Comparison of ENCODE assay signal across 40 cellular contexts in genomic region chr2:166223298-166223697, GRCh38.
"Had no signal": no experiment of that assay in that cellular context is flagged by ENCODE, and none has a peak within 500 bp of the region (broad histone marks: within the 10 kb centered on the region; RNA-seq: fewer than 3 reads in every experiment).

No MANE protein-coding gene starts in this region.

- H3K4me3 Mint-ChIP-seq: activated naive CD4-positive, alpha-beta T cell treated with anti-CD3 and anti-CD28 coated beads for 36 hours; activated naive CD4-positive, alpha-beta T cell treated with anti-CD3 and anti-CD28 coated beads, Interleukin-2, amount 10 ng/mL, durations not matched to agents 7 days and 5 days; activated naive CD4-positive, alpha-beta T cell treated with anti-CD3 and anti-CD28 coated beads, Interleukin-2, amount 50 U/mL, for 24 hours; activated naive CD8-positive, alpha-beta T cell; activated naive CD8-positive, alpha-beta T cell treated with anti-CD3 and anti-CD28 coated beads for 36 hours; activated naive CD8-positive, alpha-beta T cell treated with anti-CD3 and anti-CD28 coated beads, Interleukin-2, amount 10 ng/mL, durations not matched to agents 7 days and 5 days; activated naive CD8-positive, alpha-beta T cell treated with anti-CD3 and anti-CD28 coated beads, Interleukin-2, amount 50 U/mL, for 24 hours; activated T-cell treated with anti-CD3 and anti-CD28 coated beads, Interleukin-2, amount 50 U/mL, for 24 hours; activated T-cell treated with anti-CD3 and anti-CD28 coated beads, Interleukin-2, amount 50 U/mL, for 4 hours; activated T-cell treated with anti-CD3 and anti-CD28 coated beads, Interleukin-2, amount 50 U/mL, for 72 hours; activated T-helper 1 cell treated with anti-CD3 and anti-CD28 coated beads, Interleukin-12 subunit alpha, Interleukin-12 subunit beta, Interleukin-2, Interleukin-4 antibody, amounts not matched to agents 30 ng/mL and 10 ng/mL and 1 ng/mL, durations not matched to agents 14 hours and 24 hours and 36 hours; activated T-helper 17 cell treated with anti-CD3 and anti-CD28 coated beads, Interleukin-2, amount 50 U/mL, for 72 hours; brain; central memory CD8-positive, alpha-beta T cell had no signal

- H3K27ac Mint-ChIP-seq: activated naive CD4-positive, alpha-beta T cell treated with anti-CD3 and anti-CD28 coated beads for 36 hours; activated naive CD4-positive, alpha-beta T cell treated with anti-CD3 and anti-CD28 coated beads, Interleukin-2, amount 10 ng/mL, durations not matched to agents 7 days and 5 days; activated naive CD4-positive, alpha-beta T cell treated with anti-CD3 and anti-CD28 coated beads, Interleukin-2, amount 50 U/mL, for 24 hours; activated naive CD4-positive, alpha-beta T cell treated with anti-CD3 and anti-CD28 coated beads, Interleukin-2, amount 50 U/mL, for 72 hours; activated naive CD8-positive, alpha-beta T cell; activated naive CD8-positive, alpha-beta T cell treated with anti-CD3 and anti-CD28 coated beads for 36 hours; activated naive CD8-positive, alpha-beta T cell treated with anti-CD3 and anti-CD28 coated beads, Interleukin-2, amount 10 ng/mL, durations not matched to agents 7 days and 5 days; activated naive CD8-positive, alpha-beta T cell treated with anti-CD3 and anti-CD28 coated beads, Interleukin-2, amount 50 U/mL, for 24 hours; activated T-cell treated with anti-CD3 and anti-CD28 coated beads, Interleukin-2, amount 50 U/mL, for 24 hours; activated T-cell treated with anti-CD3 and anti-CD28 coated beads, Interleukin-2, amount 50 U/mL, for 72 hours; activated T-helper 1 cell treated with anti-CD3 and anti-CD28 coated beads, Interleukin-12 subunit alpha, Interleukin-12 subunit beta, Interleukin-2, Interleukin-4 antibody, amounts not matched to agents 30 ng/mL and 10 ng/mL and 1 ng/mL, durations not matched to agents 14 hours and 24 hours and 36 hours; activated T-helper 17 cell treated with anti-CD3 and anti-CD28 coated beads, Interleukin-2, amount 50 U/mL, for 72 hours; activated T-helper 2 cell treated with anti-CD3 and anti-CD28 coated beads, Interferon-gamma antibody, Interleukin-2, Interleukin-4, amounts not matched to agents 10 μg/mL and 5 μg/mL and 100 μg/mL, durations not matched to agents 14 hours and 24 hours and 36 hours; brain had no signal

- H3K27me3 ChIP-seq: adrenal gland, ascending aorta, body of pancreas, brain microvascular endothelial cell, breast epithelium, cardiac muscle cell had no signal

- H3K9me3 ChIP-seq: adrenal gland, ascending aorta, breast epithelium had no signal

- H3K27ac ChIP-seq: adrenal gland, ascending aorta, body of pancreas, brain microvascular endothelial cell, breast epithelium, cardiac muscle cell had no signal

- H3K27me3 Mint-ChIP-seq: activated naive CD4-positive, alpha-beta T cell treated with anti-CD3 and anti-CD28 coated beads, Interleukin-2, amount 10 ng/mL, durations not matched to agents 7 days and 5 days; activated naive CD4-positive, alpha-beta T cell treated with anti-CD3 and anti-CD28 coated beads, Interleukin-2, amount 50 U/mL, for 24 hours; activated naive CD8-positive, alpha-beta T cell; activated naive CD8-positive, alpha-beta T cell treated with anti-CD3 and anti-CD28 coated beads for 36 hours; activated naive CD8-positive, alpha-beta T cell treated with anti-CD3 and anti-CD28 coated beads, Interleukin-2, amount 10 ng/mL, durations not matched to agents 7 days and 5 days; activated naive CD8-positive, alpha-beta T cell treated with anti-CD3 and anti-CD28 coated beads, Interleukin-2, amount 50 U/mL, for 24 hours; activated T-cell treated with anti-CD3 and anti-CD28 coated beads, Interleukin-2, amount 50 U/mL, for 24 hours; activated T-helper 17 cell treated with anti-CD3 and anti-CD28 coated beads, Interleukin-2, amount 50 U/mL, for 72 hours; brain; central memory CD8-positive, alpha-beta T cell had no signal

- FAIRE-seq: astrocyte, bronchial epithelial cell had no signal

- H3K4me1 ChIP-seq: adrenal gland, ascending aorta, body of pancreas, breast epithelium had no signal

- DNase-seq: activated effector memory CD4-positive, alpha-beta T cell treated with anti-CD3 and anti-CD28 coated beads, Interleukin-2, amount 50 U/mL, for 16 hours; activated effector memory CD4-positive, alpha-beta T cell treated with Interleukin-2 at 50 U/mL for 16 hours; activated gamma-delta T cell; activated gamma-delta T cell treated with Interleukin-2 at 50 U/mL for 16 hours; activated naive CD4-positive, alpha-beta T cell; activated naive CD4-positive, alpha-beta T cell treated with anti-CD3 and anti-CD28 coated beads for 36 hours; activated naive CD4-positive, alpha-beta T cell treated with anti-CD3 and anti-CD28 coated beads, Interleukin-2, amount 10 ng/mL, durations not matched to agents 7 days and 5 days; activated naive CD4-positive, alpha-beta T cell treated with anti-CD3 and anti-CD28 coated beads, Interleukin-2, amount 50 U/mL, for 16 hours; activated naive CD4-positive, alpha-beta T cell treated with Interleukin-2 at 50 U/mL for 16 hours; activated naive CD8-positive, alpha-beta T cell treated with anti-CD3 and anti-CD28 coated beads for 36 hours; activated naive CD8-positive, alpha-beta T cell treated with anti-CD3 and anti-CD28 coated beads, Interleukin-2, amount 10 ng/mL, durations not matched to agents 7 days and 5 days; activated naive CD8-positive, alpha-beta T cell treated with anti-CD3 and anti-CD28 coated beads, Interleukin-2, amount 50 U/mL, for 24 hours; activated T-cell treated with anti-CD3 and anti-CD28 coated beads, Interleukin-2, amount 50 U/mL, for 1 hour; activated T-cell treated with anti-CD3 and anti-CD28 coated beads, Interleukin-2, amount 50 U/mL, for 24 hours; activated T-cell treated with anti-CD3 and anti-CD28 coated beads, Interleukin-2, amount 50 U/mL, for 4 hours; activated T-cell treated with anti-CD3 and anti-CD28 coated beads, Interleukin-2, amount 50 U/mL, for 48 hours; activated T-cell treated with anti-CD3 and anti-CD28 coated beads, Interleukin-2, amount 50 U/mL, for 72 hours; adrenal gland; amniotic stem cell; amygdala; anterior cingulate cortex; aorta; body of pancreas; brain microvascular endothelial cell; caudate nucleus; central memory CD4-positive, alpha-beta T cell; cerebellar nuclear complex had no signal

- ATAC-seq: activated naive CD4-positive, alpha-beta T cell treated with anti-CD3 and anti-CD28 coated beads, Interleukin-2, amount 50 U/mL, for 72 hours; activated naive CD8-positive, alpha-beta T cell treated with anti-CD3 and anti-CD28 coated beads, Interleukin-2, amount 50 U/mL, for 24 hours; activated T-cell treated with anti-CD3 and anti-CD28 coated beads, Interleukin-2, amount 50 U/mL, for 4 hours; activated T-cell treated with anti-CD3 and anti-CD28 coated beads, Interleukin-2, amount 50 U/mL, for 72 hours; activated T-helper 17 cell treated with anti-CD3 and anti-CD28 coated beads, Interleukin-2, amount 50 U/mL, for 72 hours; body of pancreas had no signal

- H3K36me3 Mint-ChIP-seq: activated naive CD4-positive, alpha-beta T cell treated with anti-CD3 and anti-CD28 coated beads, Interleukin-2, amount 10 ng/mL, durations not matched to agents 7 days and 5 days; activated naive CD4-positive, alpha-beta T cell treated with anti-CD3 and anti-CD28 coated beads, Interleukin-2, amount 50 U/mL, for 24 hours; activated naive CD4-positive, alpha-beta T cell treated with anti-CD3 and anti-CD28 coated beads, Interleukin-2, amount 50 U/mL, for 72 hours; activated naive CD8-positive, alpha-beta T cell; activated naive CD8-positive, alpha-beta T cell treated with anti-CD3 and anti-CD28 coated beads for 36 hours; activated naive CD8-positive, alpha-beta T cell treated with anti-CD3 and anti-CD28 coated beads, Interleukin-2, amount 10 ng/mL, durations not matched to agents 7 days and 5 days; brain had no signal

- H3K4me1 Mint-ChIP-seq: activated naive CD4-positive, alpha-beta T cell treated with anti-CD3 and anti-CD28 coated beads, Interleukin-2, amount 10 ng/mL, durations not matched to agents 7 days and 5 days; activated naive CD4-positive, alpha-beta T cell treated with anti-CD3 and anti-CD28 coated beads, Interleukin-2, amount 50 U/mL, for 24 hours; activated naive CD8-positive, alpha-beta T cell treated with anti-CD3 and anti-CD28 coated beads for 36 hours; activated naive CD8-positive, alpha-beta T cell treated with anti-CD3 and anti-CD28 coated beads, Interleukin-2, amount 10 ng/mL, durations not matched to agents 7 days and 5 days; activated naive CD8-positive, alpha-beta T cell treated with anti-CD3 and anti-CD28 coated beads, Interleukin-2, amount 50 U/mL, for 24 hours; activated T-helper 17 cell treated with anti-CD3 and anti-CD28 coated beads, Interleukin-2, amount 50 U/mL, for 72 hours; brain; central memory CD8-positive, alpha-beta T cell had no signal

- H3K36me3 ChIP-seq: adrenal gland, ascending aorta, brain microvascular endothelial cell, breast epithelium, cardiac muscle cell had no signal

- H3K9me3 Mint-ChIP-seq: activated naive CD4-positive, alpha-beta T cell treated with anti-CD3 and anti-CD28 coated beads for 36 hours; activated naive CD4-positive, alpha-beta T cell treated with anti-CD3 and anti-CD28 coated beads, Interleukin-2, amount 50 U/mL, for 24 hours; activated naive CD8-positive, alpha-beta T cell treated with anti-CD3 and anti-CD28 coated beads, Interleukin-2, amount 10 ng/mL, durations not matched to agents 7 days and 5 days; activated naive CD8-positive, alpha-beta T cell treated with anti-CD3 and anti-CD28 coated beads, Interleukin-2, amount 50 U/mL, for 24 hours; activated T-cell treated with anti-CD3 and anti-CD28 coated beads, Interleukin-2, amount 50 U/mL, for 24 hours; activated T-cell treated with anti-CD3 and anti-CD28 coated beads, Interleukin-2, amount 50 U/mL, for 4 hours; activated T-cell treated with anti-CD3 and anti-CD28 coated beads, Interleukin-2, amount 50 U/mL, for 72 hours; activated T-helper 1 cell treated with anti-CD3 and anti-CD28 coated beads, Interleukin-12 subunit alpha, Interleukin-12 subunit beta, Interleukin-2, Interleukin-4 antibody, amounts not matched to agents 30 ng/mL and 10 ng/mL and 1 ng/mL, durations not matched to agents 14 hours and 24 hours and 36 hours; activated T-helper 17 cell treated with anti-CD3 and anti-CD28 coated beads, Interleukin-2, amount 50 U/mL, for 72 hours; activated T-helper 2 cell treated with anti-CD3 and anti-CD28 coated beads, Interferon-gamma antibody, Interleukin-2, Interleukin-4, amounts not matched to agents 10 μg/mL and 5 μg/mL and 100 μg/mL, durations not matched to agents 14 hours and 24 hours and 36 hours; central memory CD8-positive, alpha-beta T cell had no signal

- H3K4me3 ChIP-seq: adrenal gland, ascending aorta, body of pancreas, breast epithelium, cardiac muscle cell had no signal
